In genomic region chr2:27306136-27306535, GRCh38 we compare ENCODE assay signal across 1 cellular context.
TF ChIP-seq lines count a peak whose summit lies in the region.

No MANE protein-coding gene starts in this region.

TF ChIP-seq in SK-N-SH, 30 proteins besides CTCF, POLR2A, EP300 and RAD21 (continued from another document):
- TF ChIP-seq, protein P1, sequence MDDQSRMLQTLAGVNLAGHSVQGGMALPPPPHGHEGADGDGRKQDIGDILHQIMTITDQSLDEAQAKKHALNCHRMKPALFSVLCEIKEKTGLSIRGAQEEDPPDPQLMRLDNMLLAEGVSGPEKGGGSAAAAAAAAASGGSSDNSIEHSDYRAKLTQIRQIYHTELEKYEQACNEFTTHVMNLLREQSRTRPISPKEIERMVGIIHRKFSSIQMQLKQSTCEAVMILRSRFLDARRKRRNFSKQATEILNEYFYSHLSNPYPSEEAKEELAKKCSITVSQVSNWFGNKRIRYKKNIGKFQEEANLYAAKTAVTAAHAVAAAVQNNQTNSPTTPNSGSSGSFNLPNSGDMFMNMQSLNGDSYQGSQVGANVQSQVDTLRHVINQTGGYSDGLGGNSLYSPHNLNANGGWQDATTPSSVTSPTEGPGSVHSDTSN (IDR thresholded peaks at IDR 0.05): no peak
- TF ChIP-seq FOSL2 (IDR thresholded peaks at IDR 0.05; ENCODE audit: borderline replicate concordance, low read depth): no peak
- no peak for TF ChIP-seq FOXJ3 (CRISPR knock-in tag; IDR thresholded peaks at IDR 0.05)
- no peak for TF ChIP-seq IRF3 (IDR thresholded peaks at IDR 0.05; ENCODE audit: low read depth, low read length)
- no peak for TF ChIP-seq USF1 (IDR thresholded peaks at IDR 0.05; ENCODE audit: borderline replicate concordance, low read depth)
- TF ChIP-seq, protein P2, sequence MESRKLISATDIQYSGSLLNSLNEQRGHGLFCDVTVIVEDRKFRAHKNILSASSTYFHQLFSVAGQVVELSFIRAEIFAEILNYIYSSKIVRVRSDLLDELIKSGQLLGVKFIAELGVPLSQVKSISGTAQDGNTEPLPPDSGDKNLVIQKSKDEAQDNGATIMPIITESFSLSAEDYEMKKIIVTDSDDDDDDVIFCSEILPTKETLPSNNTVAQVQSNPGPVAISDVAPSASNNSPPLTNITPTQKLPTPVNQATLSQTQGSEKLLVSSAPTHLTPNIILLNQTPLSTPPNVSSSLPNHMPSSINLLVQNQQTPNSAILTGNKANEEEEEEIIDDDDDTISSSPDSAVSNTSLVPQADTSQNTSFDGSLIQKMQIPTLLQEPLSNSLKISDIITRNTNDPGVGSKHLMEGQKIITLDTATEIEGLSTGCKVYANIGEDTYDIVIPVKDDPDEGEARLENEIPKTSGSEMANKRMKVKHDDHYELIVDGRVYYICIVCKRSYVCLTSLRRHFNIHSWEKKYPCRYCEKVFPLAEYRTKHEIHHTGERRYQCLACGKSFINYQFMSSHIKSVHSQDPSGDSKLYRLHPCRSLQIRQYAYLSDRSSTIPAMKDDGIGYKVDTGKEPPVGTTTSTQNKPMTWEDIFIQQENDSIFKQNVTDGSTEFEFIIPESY (IDR thresholded peaks at IDR 0.05; ENCODE audit: borderline replicate concordance, low read depth): no peak
- no peak for TF ChIP-seq MXI1 (IDR thresholded peaks at IDR 0.05; ENCODE audit: low read depth, low read length)
- TF ChIP-seq TEAD4 (IDR thresholded peaks at IDR 0.05; ENCODE audit: borderline replicate concordance, insufficient read depth): no peak
